ENCODE assay signal across 9 cellular contexts in the genomic region with DNA sequence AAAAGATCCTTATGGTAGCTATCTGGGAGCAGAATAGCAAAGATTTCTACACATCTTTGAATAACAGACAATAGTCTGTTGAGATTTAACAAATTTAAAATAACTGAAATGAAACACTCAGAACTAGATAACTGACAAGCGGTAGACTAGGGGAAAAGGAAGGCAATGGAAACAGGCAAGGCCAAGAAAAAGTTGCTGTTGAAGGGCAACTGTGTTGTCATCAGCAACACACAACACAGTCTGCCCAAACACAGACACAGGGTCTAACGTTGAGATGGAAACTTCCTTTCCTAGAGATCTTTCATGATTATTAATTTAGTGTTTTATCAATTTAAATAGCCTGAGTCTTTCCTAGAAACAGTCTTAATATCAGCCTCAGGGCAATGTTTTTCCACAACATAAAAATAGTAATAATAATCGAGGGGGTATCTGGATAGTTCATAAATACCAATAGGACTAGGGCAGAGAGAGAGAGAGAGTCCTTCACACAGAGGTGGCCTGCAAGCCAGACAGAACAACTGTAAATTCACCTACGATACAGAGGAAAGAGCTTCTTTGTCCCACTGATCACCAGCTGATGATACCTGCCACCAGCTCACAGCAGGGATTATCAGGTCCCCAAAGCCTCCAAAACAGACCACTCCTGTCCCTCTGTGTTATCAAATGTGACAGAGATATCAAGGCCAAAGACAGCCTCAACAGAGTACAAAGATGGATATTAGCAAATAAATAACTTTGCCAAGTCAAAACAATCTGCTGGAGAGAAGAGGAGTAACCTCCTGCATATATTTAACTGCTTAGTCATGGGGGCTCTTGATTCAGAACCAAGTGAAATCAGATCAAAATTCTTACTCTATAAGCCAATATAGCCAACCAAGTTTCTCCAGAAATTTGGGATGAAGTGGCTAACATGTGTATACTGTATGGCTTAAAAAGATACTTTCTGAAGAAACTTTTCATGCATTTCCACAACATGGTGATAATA.
DNase-seq lines count a peak whose midpoint lies in the region; ATAC-seq and TF ChIP-seq lines count a peak whose summit lies in the region.
"Had no signal": no experiment of that assay in that cellular context is flagged by ENCODE, and none has a peak within 500 bp of the region (broad histone marks: within the 10 kb centered on the region; RNA-seq: fewer than 3 reads in every experiment).

No MANE protein-coding gene starts in this region.

- no peaks in the 10 kb centered on the region for H3K27me3 ChIP-seq in fibroblast of lung (ENCODE audit: control insufficient read depth, insufficient read depth, low read length)
- H3K27me3 ChIP-seq: ascending aorta had no signal

- peaks cover 34% of the 10 kb centered on the region for H3K4me1 Mint-ChIP-seq in activated CD4-positive, alpha-beta T cell treated with anti-CD3 and anti-CD28 coated beads, Interleukin-2, amount 10 ng/mL, durations not matched to agents 24 days and 14 days
- H3K4me1 Mint-ChIP-seq in activated CD4-positive, alpha-beta T cell treated with anti-CD3 and anti-CD28 coated beads, Interleukin-2, amount 10 ng/mL, durations not matched to agents 7 days and 5 days: peaks cover 28% of the 10 kb centered on the region

- H3K9me3 ChIP-seq in SK-N-MC (ENCODE audit: low read depth, low read length) (no peaks in the 10 kb centered on the region), fibroblast of lung (ENCODE audit: control insufficient read depth, insufficient read depth, low read depth, low read length) (no peaks in the 10 kb centered on the region)
- H3K9me3 ChIP-seq: ascending aorta had no signal

- H3K4me2 ChIP-seq in fibroblast of lung (ENCODE audit: extremely low read depth, insufficient read depth, low read length): no peak overlapping the region

- no peaks in the 10 kb centered on the region for H3K4me1 ChIP-seq in fibroblast of lung (ENCODE audit: control insufficient read depth, extremely low read depth, insufficient read depth, low read length)

- H3K9me3 Mint-ChIP-seq in activated CD4-positive, alpha-beta T cell treated with anti-CD3 and anti-CD28 coated beads, Interleukin-2, amount 10 ng/mL, durations not matched to agents 24 days and 14 days: no peaks in the 10 kb centered on the region
- no peaks in the 10 kb centered on the region for H3K9me3 Mint-ChIP-seq in activated CD4-positive, alpha-beta T cell treated with anti-CD3 and anti-CD28 coated beads, Interleukin-2, amount 10 ng/mL, durations not matched to agents 7 days and 5 days

- H3K9ac ChIP-seq in SK-N-MC (ENCODE audit: insufficient read length): no peak overlapping the region
- H3K9ac ChIP-seq in fibroblast of lung (ENCODE audit: insufficient read depth, low read length): no peak overlapping the region

- H2AFZ ChIP-seq in fibroblast of lung (ENCODE audit: low read length): no peak overlapping the region

- DNase-seq in activated CD4-positive, alpha-beta T cell treated with anti-CD3 and anti-CD28 coated beads, Interleukin-2, amount 10 ng/mL, durations not matched to agents 24 days and 14 days: no peak
- no peak for DNase-seq in activated CD4-positive, alpha-beta T cell treated with anti-CD3 and anti-CD28 coated beads, Interleukin-2, amount 10 ng/mL, durations not matched to agents 7 days and 5 days
- DNase-seq in SK-N-MC (ENCODE audit: low read depth, low spot score) (no peak), fibroblast of lung (ENCODE audit: low read depth in 2 of 2) (peak; percentile 45 to 49), renal cortical epithelial cell (ENCODE audit: low read depth) (peak; percentile 69), NCI-H2196 (lab: John Stamatoyannopoulos, UW; ENCODE audit: unreplicated experiment) (no peak)
- DNase-seq in stimulated activated CD4-positive, alpha-beta T cell treated with anti-CD3 and anti-CD28 coated beads, Interleukin-1b, Interleukin-23, amount 100 ng/mL, for 48 hours: no peak

- no peaks in the 10 kb centered on the region for H3K79me2 ChIP-seq in fibroblast of lung (ENCODE audit: control insufficient read depth, insufficient read depth, low read length)

- no peak overlapping the region for H3K4me3 ChIP-seq in SK-N-MC
- H3K4me3 ChIP-seq in fibroblast of lung (replicated peaks in 1 of 4; ENCODE audit: control extremely low read depth in 1 of 4, insufficient read depth in 1 of 4, low read depth in 3 of 4, low read length in 4 of 4): no peak overlapping the region
- H3K4me3 ChIP-seq: ascending aorta had no signal

- intact Hi-C loops in activated CD4-positive, alpha-beta T cell treated with anti-CD3 and anti-CD28 coated beads, Interleukin-2, amount 10 ng/mL, durations not matched to agents 24 days and 14 days (cut with micrococcal nuclease): loop anchor here (1.0 kb wide), 1 partner anchor 138 kb away; no protein-coding TSS in a partner anchor

- POLR2A ChIA-PET in activated CD4-positive, alpha-beta T cell treated with anti-CD3 and anti-CD28 coated beads, Interleukin-2, amount 10 ng/mL, durations not matched to agents 7 days and 5 days (lab: Charles Lee): no interaction called here

- ATAC-seq in GM19455 (IDR thresholded peaks at IDR 0.05; ENCODE audit: unreplicated experiment): no peak

- peak overlapping the region; percentile 25 for H3K27ac Mint-ChIP-seq in activated CD4-positive, alpha-beta T cell treated with anti-CD3 and anti-CD28 coated beads, Interleukin-2, amount 10 ng/mL, durations not matched to agents 24 days and 14 days
- no peak overlapping the region for H3K27ac Mint-ChIP-seq in activated CD4-positive, alpha-beta T cell treated with anti-CD3 and anti-CD28 coated beads, Interleukin-2, amount 10 ng/mL, durations not matched to agents 7 days and 5 days

- H3K4me3 Mint-ChIP-seq in activated CD4-positive, alpha-beta T cell treated with anti-CD3 and anti-CD28 coated beads, Interleukin-2, amount 10 ng/mL, durations not matched to agents 24 days and 14 days: no peak overlapping the region
- no peak overlapping the region for H3K4me3 Mint-ChIP-seq in activated CD4-positive, alpha-beta T cell treated with anti-CD3 and anti-CD28 coated beads, Interleukin-2, amount 10 ng/mL, durations not matched to agents 7 days and 5 days

- H3K36me3 Mint-ChIP-seq in activated CD4-positive, alpha-beta T cell treated with anti-CD3 and anti-CD28 coated beads, Interleukin-2, amount 10 ng/mL, durations not matched to agents 24 days and 14 days (ENCODE audit: low read depth): peaks cover 4% of the 10 kb centered on the region
- no peaks in the 10 kb centered on the region for H3K36me3 Mint-ChIP-seq in activated CD4-positive, alpha-beta T cell treated with anti-CD3 and anti-CD28 coated beads, Interleukin-2, amount 10 ng/mL, durations not matched to agents 7 days and 5 days (ENCODE audit: low read depth)

- no peak for TF ChIP-seq CTCF in fibroblast of lung (conservative IDR thresholded peaks at IDR 0.05 in 1 of 2, IDR thresholded peaks at IDR 0.05 in 1 of 2; ENCODE audit: low read depth in 1 of 2, low read length in 2 of 2)

- CTCF ChIA-PET in activated CD4-positive, alpha-beta T cell treated with anti-CD3 and anti-CD28 coated beads, Interleukin-2, amount 10 ng/mL, durations not matched to agents 7 days and 5 days (lab: Charles Lee): interaction anchor here (1.7 kb wide), 1 partner anchor 9 kb away, joined by 4 read pairs; no protein-coding TSS in a partner anchor

- peak overlapping the region; percentile 38; the same call in 1 of the 2 replicates for H3K27ac ChIP-seq in SK-N-MC
- no peak overlapping the region for H3K27ac ChIP-seq in fibroblast of lung (ENCODE audit: insufficient read depth, low read length)
- H3K27ac ChIP-seq: ascending aorta had no signal

- no peaks in the 10 kb centered on the region for H4K20me1 ChIP-seq in fibroblast of lung (ENCODE audit: control insufficient read depth, extremely low read depth, insufficient read depth, low read length)

- H3K27me3 Mint-ChIP-seq in activated CD4-positive, alpha-beta T cell treated with anti-CD3 and anti-CD28 coated beads, Interleukin-2, amount 10 ng/mL, durations not matched to agents 24 days and 14 days: no peaks in the 10 kb centered on the region
- H3K27me3 Mint-ChIP-seq in activated CD4-positive, alpha-beta T cell treated with anti-CD3 and anti-CD28 coated beads, Interleukin-2, amount 10 ng/mL, durations not matched to agents 7 days and 5 days: no peaks in the 10 kb centered on the region

- no peaks in the 10 kb centered on the region for H3K36me3 ChIP-seq in SK-N-MC (ENCODE audit: insufficient read depth, low read length)
- H3K36me3 ChIP-seq in fibroblast of lung (ENCODE audit: control insufficient read depth, insufficient read depth, low read length): no peaks in the 10 kb centered on the region
- H3K36me3 ChIP-seq: ascending aorta had no signal

Comparison
In these comparisons a context has a peak if more than half of its experiments do, and no peak if none do; other contexts are left out.
1. DNase-seq: peak in fibroblast of lung (2 of 2) and renal cortical epithelial cell (single experiment); none in activated CD4-positive, alpha-beta T cell treated with anti-CD3 and anti-CD28 coated beads, Interleukin-2, amount 10 ng/mL, durations not matched to agents 24 days and 14 days (single experiment), activated CD4-positive, alpha-beta T cell treated with anti-CD3 and anti-CD28 coated beads, Interleukin-2, amount 10 ng/mL, durations not matched to agents 7 days and 5 days (single experiment), SK-N-MC (single experiment), stimulated activated CD4-positive, alpha-beta T cell treated with anti-CD3 and anti-CD28 coated beads, Interleukin-1b, Interleukin-23, amount 100 ng/mL, for 48 hours (single experiment) and NCI-H2196 (single experiment).